In the genomic region with DNA sequence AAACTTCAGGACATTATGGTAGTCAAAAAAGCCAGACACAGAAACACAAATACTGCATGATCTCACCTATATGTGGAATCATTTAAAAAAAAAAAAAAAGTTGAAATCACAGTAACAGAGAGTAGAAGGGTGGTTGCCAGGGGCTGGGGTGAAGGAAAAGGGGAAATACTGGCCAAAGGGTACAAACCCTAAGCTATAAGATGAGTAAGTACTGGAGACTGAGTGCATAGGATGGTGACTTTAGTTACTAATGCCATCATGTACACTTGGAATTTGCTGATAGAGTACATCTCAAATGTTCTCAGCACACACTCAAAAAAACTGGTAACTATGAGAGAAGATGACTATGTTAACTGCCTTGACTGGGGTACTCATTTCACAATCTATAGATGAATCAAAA, we compare ENCODE assay signal across 25 cellular contexts. TPM values are rescaled to one million over a fixed set of nuclear protein-coding genes. Genes with fewer than 3 reads are reported as not detected.
"Had no signal": no experiment of that assay in that cellular context is flagged by ENCODE, and none has a peak within 500 bp of the region (broad histone marks: within the 10 kb centered on the region; RNA-seq: fewer than 3 reads in every experiment).

No MANE protein-coding gene starts in this region.

- DNase-seq: activated CD4-positive, alpha-beta T cell treated with anti-CD3 and anti-CD28 coated beads for 1 hour; activated CD4-positive, alpha-beta T cell treated with anti-CD3 and anti-CD28 coated beads, Interleukin-2, amount 10 ng/mL, durations not matched to agents 7 days and 5 days; activated CD4-positive, alpha-beta T cell treated with anti-CD3 and anti-CD28 coated beads, Interleukin-2, amount 50 U/mL, for 48 hours; activated CD8-positive, alpha-beta memory T cell treated with anti-CD3 and anti-CD28 coated beads for 24 hours; activated CD8-positive, alpha-beta T cell treated with anti-CD3 and anti-CD28 coated beads for 36 hours; activated effector memory CD4-positive, alpha-beta T cell treated with Interleukin-2 at 50 U/mL for 16 hours; activated gamma-delta T cell treated with Interleukin-2 at 50 U/mL for 16 hours; activated naive CD4-positive, alpha-beta T cell treated with anti-CD3 and anti-CD28 coated beads, Interleukin-2, amount 50 U/mL, for 16 hours; activated naive CD4-positive, alpha-beta T cell treated with Interleukin-2 at 50 U/mL for 16 hours; activated T-cell treated with anti-CD3 and anti-CD28 coated beads, Interleukin-2, amount 50 U/mL, for 48 hours; amniotic stem cell; anterior cingulate cortex; body of pancreas; central memory CD4-positive, alpha-beta T cell; cerebellar nuclear complex; colonic mucosa; effector CD8-positive, alpha-beta T cell; foreskin fibroblast; head of caudate nucleus; SK-N-SH; SW 1271; T-cell had no signal

- H3K27ac Mint-ChIP-seq: activated CD4-positive, alpha-beta T cell treated with anti-CD3 and anti-CD28 coated beads, Interleukin-2, amount 10 ng/mL, durations not matched to agents 7 days and 5 days; activated CD8-positive, alpha-beta T cell treated with anti-CD3 and anti-CD28 coated beads for 36 hours; activated naive CD8-positive, alpha-beta T cell; T-helper 1 cell treated with Interleukin-12 subunit alpha and Interleukin-12 subunit beta and Interleukin-4 antibody, amounts not matched to agents 30 μg/mL and 1 μg/mL, for 36 hours had no signal

- ATAC-seq: activated CD8-positive, alpha-beta T cell treated with anti-CD3 and anti-CD28 coated beads for 36 hours; body of pancreas; esophagus mucosa; T-cell had no signal

- H3K4me1 Mint-ChIP-seq: activated CD4-positive, alpha-beta T cell treated with anti-CD3 and anti-CD28 coated beads, Interleukin-2, amount 10 ng/mL, durations not matched to agents 7 days and 5 days had no signal

- H3K4me3 Mint-ChIP-seq: activated CD4-positive, alpha-beta T cell treated with anti-CD3 and anti-CD28 coated beads, Interleukin-2, amount 10 ng/mL, durations not matched to agents 7 days and 5 days; activated CD8-positive, alpha-beta T cell treated with anti-CD3 and anti-CD28 coated beads for 36 hours; activated naive CD8-positive, alpha-beta T cell; T-cell; T-helper 1 cell treated with Interleukin-12 subunit alpha and Interleukin-12 subunit beta and Interleukin-4 antibody, amounts not matched to agents 30 μg/mL and 1 μg/mL, for 36 hours had no signal

- H3K9me3 Mint-ChIP-seq: activated CD4-positive, alpha-beta T cell treated with anti-CD3 and anti-CD28 coated beads, Interleukin-2, amount 10 ng/mL, durations not matched to agents 7 days and 5 days; activated CD8-positive, alpha-beta T cell treated with anti-CD3 and anti-CD28 coated beads for 36 hours; T-cell; T-helper 1 cell treated with Interleukin-12 subunit alpha and Interleukin-12 subunit beta and Interleukin-4 antibody, amounts not matched to agents 30 μg/mL and 1 μg/mL, for 36 hours had no signal

- H3K36me3 Mint-ChIP-seq: activated naive CD8-positive, alpha-beta T cell; T-cell had no signal

RNA-seq across cellular contexts. Expression of a gene that starts 39.9 kb away (rescaled TPM):
- total RNA-seq: activated CD8-positive, alpha-beta T cell treated with anti-CD3 and anti-CD28 coated beads for 36 hours had no signal
